ENCODE assay signal across 1 cellular context in genomic region chr19:4246767-4247593, GRCh38.
TF ChIP-seq lines count a peak whose summit lies in the region.

Gene YJU2, plus strand, starts transcription at chr19:4247080. Its CDS starts 67 bp downstream, at chr19:4247147.

TF ChIP-seq in HepG2, 621 proteins besides CTCF, POLR2A, EP300 and RAD21 (continued from another document and continues in another):
- no peak for TF ChIP-seq PRMT3 (CRISPR knock-in tag; IDR thresholded peaks at IDR 0.05; ENCODE audit: borderline replicate concordance, low read depth)
- TF ChIP-seq ZBTB40 (IDR thresholded peaks at IDR 0.05), result peak; percentile 95
- peak; percentile 47; the same call in 1 of the 2 replicates for TF ChIP-seq ZBTB40 (CRISPR knock-in tag; IDR thresholded peaks at IDR 0.05)
- TF ChIP-seq ZKSCAN5 (CRISPR knock-in tag; IDR thresholded peaks at IDR 0.05), result no peak
- no peak for TF ChIP-seq ZNF567 (CRISPR knock-in tag; IDR thresholded peaks at IDR 0.05; ENCODE audit: borderline replicate concordance)
- TF ChIP-seq TCF7 (IDR thresholded peaks at IDR 0.05; ENCODE audit: low read depth), result no peak
- no peak for TF ChIP-seq ZNF597 (CRISPR knock-in tag; IDR thresholded peaks at IDR 0.05)
- no peak for TF ChIP-seq ZFP36 (IDR thresholded peaks at IDR 0.05; ENCODE audit: borderline replicate concordance, low read depth, low read length, partially characterized antibody)
- TF ChIP-seq ZBTB4 (CRISPR knock-in tag; IDR thresholded peaks at IDR 0.05; ENCODE audit: borderline replicate concordance), result no peak
- no peak for TF ChIP-seq ZNF589 (CRISPR knock-in tag; conservative IDR thresholded peaks at IDR 0.05)
- TF ChIP-seq ZBTB10 (CRISPR knock-in tag; IDR thresholded peaks at IDR 0.05; ENCODE audit: borderline replicate concordance), result no peak
- peak; percentile 15; the same call in 1 of the 2 replicates for TF ChIP-seq ZNF687 (CRISPR knock-in tag; IDR thresholded peaks at IDR 0.05)
- TF ChIP-seq TFDP1 (CRISPR knock-in tag; IDR thresholded peaks at IDR 0.05; ENCODE audit: borderline replicate concordance), result peak; percentile 57; the same call in 1 of the 2 replicates
- TF ChIP-seq ZNF619 (CRISPR knock-in tag; IDR thresholded peaks at IDR 0.05), result peak; percentile 53; the same call in 1 of the 2 replicates
- no peak for TF ChIP-seq ZFYVE20 (CRISPR knock-in tag; IDR thresholded peaks at IDR 0.05; ENCODE audit: borderline replicate concordance, low read depth)
- no peak for TF ChIP-seq ARNTL (CRISPR knock-in tag; IDR thresholded peaks at IDR 0.05)
- TF ChIP-seq SYNCRIP (IDR thresholded peaks at IDR 0.05; ENCODE audit: insufficient read depth, low read depth, low read length), result no peak
- TF ChIP-seq ZMYM4 (CRISPR knock-in tag; IDR thresholded peaks at IDR 0.05), result peak; percentile 78
- no peak for TF ChIP-seq ZNF225 (CRISPR knock-in tag; IDR thresholded peaks at IDR 0.05)
- no peak for TF ChIP-seq ZNF160 (CRISPR knock-in tag; IDR thresholded peaks at IDR 0.05)
- peak; percentile 75 for TF ChIP-seq PATZ1 (CRISPR knock-in tag; IDR thresholded peaks at IDR 0.05)
- no peak for TF ChIP-seq ZBTB42 (CRISPR knock-in tag; IDR thresholded peaks at IDR 0.05)
- TF ChIP-seq EHMT2 (IDR thresholded peaks at IDR 0.05; ENCODE audit: borderline replicate concordance, low read depth, low read length), result no peak
- no peak for TF ChIP-seq ELK4 (CRISPR knock-in tag; IDR thresholded peaks at IDR 0.05; ENCODE audit: borderline replicate concordance)
- TF ChIP-seq HNF4A (CRISPR knock-in tag; IDR thresholded peaks at IDR 0.05), result no peak
- peak; percentile 64 for TF ChIP-seq HDAC2 (CRISPR knock-in tag; IDR thresholded peaks at IDR 0.05)
- TF ChIP-seq KMT2B (CRISPR knock-in tag; IDR thresholded peaks at IDR 0.05), result peak; percentile 71
- TF ChIP-seq KLF6 (CRISPR knock-in tag; IDR thresholded peaks at IDR 0.05), result no peak; the same call in 1 of the 2 replicates
- TF ChIP-seq SOX5 (CRISPR knock-in tag; IDR thresholded peaks at IDR 0.05; ENCODE audit: borderline replicate concordance), result no peak
- TF ChIP-seq ZNF878 (CRISPR knock-in tag; IDR thresholded peaks at IDR 0.05), result no peak
- TF ChIP-seq ZNF670 (CRISPR knock-in tag; IDR thresholded peaks at IDR 0.05; ENCODE audit: borderline replicate concordance), result no peak
